In the genomic region with DNA sequence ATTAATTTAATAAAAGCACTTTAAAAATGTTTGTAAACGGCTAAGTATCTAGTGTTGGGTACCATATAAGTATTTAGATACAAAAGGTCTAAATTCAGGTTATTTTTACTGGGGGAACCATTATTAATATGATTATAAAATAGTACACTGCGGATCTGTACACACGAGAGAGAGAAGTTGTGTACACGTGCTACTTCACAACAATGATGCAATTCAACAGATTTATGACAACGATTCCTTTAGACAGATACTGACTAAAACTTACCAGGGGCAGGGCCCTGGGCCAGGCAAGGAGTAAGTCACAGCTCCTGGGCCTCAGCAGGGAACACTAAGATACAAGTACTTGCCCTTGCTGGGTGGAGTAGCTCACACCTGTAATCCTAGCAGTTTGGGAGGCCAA, we compare ENCODE assay signal across 1 cellular context.
TF ChIP-seq lines count a peak whose summit lies in the region.

No MANE protein-coding gene starts in this region.

TF ChIP-seq in K562, 482 proteins besides CTCF, POLR2A, EP300 and RAD21:
- TF ChIP-seq, protein P1, sequence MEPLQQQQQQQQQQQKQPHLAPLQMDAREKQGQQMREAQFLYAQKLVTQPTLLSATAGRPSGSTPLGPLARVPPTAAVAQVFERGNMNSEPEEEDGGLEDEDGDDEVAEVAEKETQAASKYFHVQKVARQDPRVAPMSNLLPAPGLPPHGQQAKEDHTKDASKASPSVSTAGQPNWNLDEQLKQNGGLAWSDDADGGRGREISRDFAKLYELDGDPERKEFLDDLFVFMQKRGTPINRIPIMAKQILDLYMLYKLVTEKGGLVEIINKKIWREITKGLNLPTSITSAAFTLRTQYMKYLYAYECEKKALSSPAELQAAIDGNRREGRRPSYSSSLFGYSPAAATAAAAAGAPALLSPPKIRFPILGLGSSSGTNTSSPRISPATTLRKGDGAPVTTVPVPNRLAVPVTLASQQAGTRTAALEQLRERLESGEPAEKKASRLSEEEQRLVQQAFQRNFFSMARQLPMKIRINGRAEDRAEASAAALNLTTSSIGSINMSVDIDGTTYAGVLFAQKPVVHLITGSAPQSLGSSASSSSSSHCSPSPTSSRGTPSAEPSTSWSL (CRISPR knock-in tag; IDR thresholded peaks at IDR 0.05; ENCODE audit: borderline replicate concordance): no peak
- TF ChIP-seq CEBPG (CRISPR knock-in tag; IDR thresholded peaks at IDR 0.05) (no peak; the same call in 1 of the 2 replicates), CEBPG (tag; conservative IDR thresholded peaks at IDR 0.05 in 1 of 2, IDR thresholded peaks at IDR 0.05 in 1 of 2) (peak in 1 of 2 experiments; percentile 59; a peak in 2 of 4 replicates), KDM2B (CRISPR knock-in tag; IDR thresholded peaks at IDR 0.05) (no peak), CREBBP (IDR thresholded peaks at IDR 0.05; ENCODE audit: low read depth, low read length) (no peak), ZNF561 (CRISPR knock-in tag; conservative IDR thresholded peaks at IDR 0.05) (no peak)
- TF ChIP-seq, protein P2, sequence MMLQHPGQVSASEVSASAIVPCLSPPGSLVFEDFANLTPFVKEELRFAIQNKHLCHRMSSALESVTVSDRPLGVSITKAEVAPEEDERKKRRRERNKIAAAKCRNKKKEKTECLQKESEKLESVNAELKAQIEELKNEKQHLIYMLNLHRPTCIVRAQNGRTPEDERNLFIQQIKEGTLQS (IDR thresholded peaks at IDR 0.05): peak; percentile 59
- TF ChIP-seq, protein P2 (CRISPR knock-in tag; conservative IDR thresholded peaks at IDR 0.05): no peak
TF ChIP-seq in K562: peak in this region for 2.
